In the genomic region with DNA sequence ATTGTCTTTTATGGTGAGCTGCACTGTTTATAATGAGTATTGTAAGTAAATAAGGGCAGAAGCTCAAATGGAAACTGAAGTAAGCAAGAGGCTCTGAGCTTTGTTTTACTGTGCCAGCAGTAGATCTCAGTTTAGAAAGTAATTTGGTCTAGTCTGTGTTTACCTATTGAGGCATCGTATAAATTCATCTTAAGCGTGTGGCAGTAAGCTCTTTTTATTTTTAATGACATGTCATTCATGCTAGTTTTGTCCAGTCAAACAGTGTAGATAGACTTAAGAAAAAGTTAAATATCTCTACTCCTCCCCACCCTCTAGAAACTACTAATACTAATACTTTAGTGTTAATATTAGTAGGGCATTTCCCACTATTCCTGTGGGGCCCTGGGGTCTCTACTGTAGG, we compare ENCODE assay signal across 9 cellular contexts. TPM values are rescaled to one million over a fixed set of nuclear protein-coding genes. Genes with fewer than 3 reads are reported as not detected.
DNase-seq lines count a peak whose midpoint lies in the region; ATAC-seq and TF ChIP-seq lines count a peak whose summit lies in the region.
"Had no signal": no experiment of that assay in that cellular context is flagged by ENCODE, and none has a peak within 500 bp of the region (broad histone marks: within the 10 kb centered on the region; RNA-seq: fewer than 3 reads in every experiment).

No MANE protein-coding gene starts in this region.

- intact Hi-C loops in natural killer cell (cut with micrococcal nuclease) = loop anchor here (5.0 kb wide), 1 partner anchor 509 kb away; a partner anchor contains a TSS

- H3K4me3 Mint-ChIP-seq in IgD-negative memory B cell (peak overlapping the region; percentile 38 to 98 (median 88)), natural killer cell (peak overlapping the region; percentile 93)

- no peaks in the 10 kb centered on the region for H3K9me3 Mint-ChIP-seq in IgD-negative memory B cell
- no peaks in the 10 kb centered on the region for H3K9me3 Mint-ChIP-seq in natural killer cell

- peak overlapping the region in 2 of 11 experiments; percentile 87 to 90; a peak in 4 of 22 replicates for H3K27ac ChIP-seq in BLaER1 treated with 17β-estradiol and CSF1 and Interleukin-3, amounts not matched to agents 10 nM and 100 nM
- peak overlapping the region; percentile 86 to 87 for H3K27ac ChIP-seq in coronary artery

- H3K4me1 ChIP-seq in BLaER1 treated with 17β-estradiol and CSF1 and Interleukin-3, amounts not matched to agents 10 nM and 100 nM = peaks cover 32 to 50% (median 45%) of the 10 kb centered on the region in 10 experiments

- H3K36me3 Mint-ChIP-seq in IgD-negative memory B cell (no peaks in the 10 kb centered on the region), natural killer cell (no peaks in the 10 kb centered on the region)

- H3K9me3 ChIP-seq in BLaER1 treated with 17β-estradiol and CSF1 and Interleukin-3, amounts not matched to agents 10 nM and 100 nM (replicated peaks in 1 of 11) = peaks cover 0 to 5% (median 0%) of the 10 kb centered on the region in 11 experiments; a peak in 1 of 22 replicates

- H4K20me1 ChIP-seq in BLaER1 treated with 17β-estradiol and CSF1 and Interleukin-3, amounts not matched to agents 10 nM and 100 nM = peaks cover 46 to 62% (median 57%) of the 10 kb centered on the region in 11 experiments; a peak in 20 of 22 replicates

- TF ChIP-seq CTCF in coronary artery (IDR thresholded peaks at IDR 0.05) (no peak), natural killer cell (IDR thresholded peaks at IDR 0.05) (no peak)

- no peaks in the 10 kb centered on the region for H3K27me3 ChIP-seq in BLaER1 treated with 17β-estradiol and CSF1 and Interleukin-3, amounts not matched to agents 10 nM and 100 nM

- peak overlapping the region; percentile 82 to 95 (median 92) for H3K4me2 ChIP-seq in BLaER1 treated with 17β-estradiol and CSF1 and Interleukin-3, amounts not matched to agents 10 nM and 100 nM

- H3K27ac Mint-ChIP-seq in IgD-negative memory B cell = no peak overlapping the region
- peak overlapping the region in 1 of 2 donors; percentile 72 for H3K27ac Mint-ChIP-seq in natural killer cell

- H3K4me1 Mint-ChIP-seq in IgD-negative memory B cell (peaks cover 20 to 40% (median 33%) of the 10 kb centered on the region in 3 donors), natural killer cell (peaks cover 75% of the 10 kb centered on the region in 2 donors)

- ATAC-seq in natural killer cell = no peak
- no peak for ATAC-seq in GM21528 (IDR thresholded peaks at IDR 0.05; ENCODE audit: low FRiP score, unreplicated experiment)

- H3K27me3 Mint-ChIP-seq in IgD-negative memory B cell (no peaks in the 10 kb centered on the region), natural killer cell (ENCODE audit: low read depth in 2 of 2) (no peaks in the 10 kb centered on the region)

- DNase-seq in coronary artery (ENCODE audit: low spot score) (no peak), natural killer cell (no peak), NCI-H1417 treated with DMSO at 0.1 percent for 48 hours (lab: John Stamatoyannopoulos, UW) (no peak), NCI-H146 (lab: John Stamatoyannopoulos, UW) (no peak), DMS153 treated with DMSO at 0.1 percent for 48 hours (lab: John Stamatoyannopoulos, UW; ENCODE audit: unreplicated experiment) (no peak)
- DNase-seq: Karpas-422 had no signal

- peak overlapping the region; percentile 76 to 98 (median 94) for H3K4me3 ChIP-seq in BLaER1 treated with 17β-estradiol and CSF1 and Interleukin-3, amounts not matched to agents 10 nM and 100 nM
- peak overlapping the region; percentile 81 for H3K4me3 ChIP-seq in coronary artery

- peak overlapping the region; percentile 87 to 96 (median 91); a peak in 20 of 22 replicates for H3K9ac ChIP-seq in BLaER1 treated with 17β-estradiol and CSF1 and Interleukin-3, amounts not matched to agents 10 nM and 100 nM

- peaks cover 0 to 13% (median 5%) of the 10 kb centered on the region in 11 experiments; a peak in 4 of 22 replicates for H3K36me3 ChIP-seq in BLaER1 treated with 17β-estradiol and CSF1 and Interleukin-3, amounts not matched to agents 10 nM and 100 nM

RNA-seq across cellular contexts. Expression of a gene that starts 2.0 kb away (rescaled TPM):
- polyA plus RNA-seq in IgD-negative memory B cell = 18.0 TPM
- 10 to 100 TPM; 26.6 to 31.0 (median 30.4) TPM for total RNA-seq in natural killer cell
